Comparison of ENCODE assay signal across 1 cellular context in the genomic region with DNA sequence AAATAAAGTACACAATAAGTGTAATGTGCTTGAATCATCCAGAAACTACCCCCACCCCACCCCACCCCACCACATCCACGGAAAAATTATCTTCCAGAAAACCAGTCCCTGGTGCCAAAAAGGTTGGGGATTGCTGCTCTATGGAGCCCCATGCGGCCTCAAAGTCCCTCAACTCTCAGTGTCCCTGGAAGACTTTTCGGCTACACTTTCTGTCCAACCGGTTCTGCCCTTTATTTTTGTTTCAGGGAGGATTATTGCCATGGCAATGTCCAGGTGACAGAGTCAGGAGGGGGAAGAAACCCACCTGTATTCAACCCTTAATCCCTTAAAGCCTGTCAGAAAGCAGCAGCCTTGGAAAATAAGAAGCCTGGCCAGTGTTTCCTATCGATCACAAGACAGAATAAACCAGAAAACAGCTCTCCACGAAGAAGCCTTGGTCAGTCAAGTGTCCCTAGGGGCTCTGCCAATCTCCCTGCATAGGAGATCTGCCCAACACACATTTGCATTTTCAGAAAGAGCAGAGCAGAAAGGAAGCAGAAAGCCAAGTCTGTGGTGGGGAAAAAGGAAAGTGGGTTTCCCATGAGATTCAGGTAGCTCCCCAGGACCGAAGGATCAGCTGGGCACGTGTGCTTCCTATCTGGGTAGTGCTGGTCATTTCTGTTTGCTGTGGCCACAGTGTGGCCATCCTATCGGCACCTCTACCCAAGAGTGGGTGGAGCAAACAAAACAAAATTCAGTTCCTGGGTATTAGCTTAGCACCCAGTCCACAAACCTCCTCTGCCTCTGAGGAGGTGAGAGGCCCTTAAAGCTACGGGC.
A peak's percentile ranks its signal among the peaks of the same experiment; 100 is the strongest.
TF ChIP-seq lines count a peak whose summit lies in the region.

No MANE protein-coding gene starts in this region.

TF ChIP-seq in GM12878, 131 proteins besides CTCF, POLR2A, EP300 and RAD21 (continued from another document and continues in another):
- TF ChIP-seq MYB (IDR thresholded peaks at IDR 0.05; ENCODE audit: borderline replicate concordance, low read depth, low read length) (no peak), BRCA1 (IDR thresholded peaks at IDR 0.05; ENCODE audit: low read depth, low read length) (no peak), ZBTB33 (IDR thresholded peaks at IDR 0.05) (no peak), STAT3 (IDR thresholded peaks at IDR 0.05; ENCODE audit: low read depth, low read length) (no peak), ATF3 (IDR thresholded peaks at IDR 0.05; ENCODE audit: borderline replicate concordance, extremely low read depth, low read depth, low read length) (no peak), SIN3A (IDR thresholded peaks at IDR 0.05; ENCODE audit: low read depth, low read length) (no peak), CREM (IDR thresholded peaks at IDR 0.05; ENCODE audit: low read depth) (no peak), NFYA (IDR thresholded peaks at IDR 0.05; ENCODE audit: borderline replicate concordance, low read depth, low read length) (no peak), MYC (IDR thresholded peaks at IDR 0.05; ENCODE audit: insufficient read depth, insufficient read length, insufficient replicate concordance, low read length, severe bottlenecking) (no peak), PKNOX1 (IDR thresholded peaks at IDR 0.05) (peak; percentile 67), FOXK2 (IDR thresholded peaks at IDR 0.05) (no peak), RAD51 (IDR thresholded peaks at IDR 0.05) (peak; percentile 50; the same call in 1 of the 2 replicates), NR2C1 (IDR thresholded peaks at IDR 0.05) (0 out of 2 replicates have a peak, but pooled peaks have one; percentile 3), MEF2B (IDR thresholded peaks at IDR 0.05; ENCODE audit: partially characterized antibody, poor library complexity, severe bottlenecking) (peak; percentile 95), POLR2AphosphoS2 (IDR thresholded peaks at IDR 0.05; ENCODE audit: low read depth, low read length) (no peak), ETV6 (conservative IDR thresholded peaks at IDR 0.05 in 1 of 2, IDR thresholded peaks at IDR 0.05 in 1 of 2; ENCODE audit: borderline replicate concordance in 1 of 2, low read depth in 1 of 2) (no peak), RUNX3 (IDR thresholded peaks at IDR 0.05; ENCODE audit: low read length) (peak; percentile 46; the same call in 1 of the 2 replicates), SUZ12 (IDR thresholded peaks at IDR 0.05; ENCODE audit: unreplicated experiment) (no peak), BHLHE40 (IDR thresholded peaks at IDR 0.05; ENCODE audit: borderline replicate concordance in 1 of 2, low read depth in 2 of 2, low read length in 1 of 2) (peak; percentile 94 to 95), USF1 (IDR thresholded peaks at IDR 0.05; ENCODE audit: borderline replicate concordance, extremely low read length, insufficient read depth, low read depth, low read length) (no peak), ZBED1 (IDR thresholded peaks at IDR 0.05; ENCODE audit: borderline replicate concordance) (no peak), YY1 (IDR thresholded peaks at IDR 0.05; ENCODE audit: low read depth, low read length) (no peak), IKZF1 (conservative IDR thresholded peaks at IDR 0.05) (peak; percentile 86), CUX1 (IDR thresholded peaks at IDR 0.05; ENCODE audit: insufficient replicate concordance, low read depth, low read length) (peak; percentile 60), ZBTB11 (CRISPR knock-in tag; IDR thresholded peaks at IDR 0.05) (no peak), SIX5 (IDR thresholded peaks at IDR 0.05; ENCODE audit: low read depth, low read length, severe bottlenecking) (no peak), SREBF2 (IDR thresholded peaks at IDR 0.05; ENCODE audit: low read length) (no peak), MTA2 (IDR thresholded peaks at IDR 0.05; ENCODE audit: low read depth) (peak; percentile 42), PML (IDR thresholded peaks at IDR 0.05; ENCODE audit: low read length) (no peak), CEBPB (IDR thresholded peaks at IDR 0.05; ENCODE audit: borderline replicate concordance in 1 of 2, low read depth in 2 of 2, low read length in 2 of 2) (no peak), MXI1 (IDR thresholded peaks at IDR 0.05; ENCODE audit: low read depth, low read length) (0 out of 2 replicates have a peak, but pooled peaks have one; percentile 31), SMC3 (IDR thresholded peaks at IDR 0.05; ENCODE audit: borderline replicate concordance, low read length) (no peak), BMI1 (IDR thresholded peaks at IDR 0.05; ENCODE audit: borderline replicate concordance) (no peak), KDM1A (IDR thresholded peaks at IDR 0.05; ENCODE audit: borderline replicate concordance) (no peak), HCFC1 (IDR thresholded peaks at IDR 0.05; ENCODE audit: low read length) (no peak), EED (IDR thresholded peaks at IDR 0.05; ENCODE audit: low read depth) (peak; percentile 32; the same call in 1 of the 2 replicates), LARP7 (IDR thresholded peaks at IDR 0.05) (no peak)
- TF ChIP-seq, protein P1, sequence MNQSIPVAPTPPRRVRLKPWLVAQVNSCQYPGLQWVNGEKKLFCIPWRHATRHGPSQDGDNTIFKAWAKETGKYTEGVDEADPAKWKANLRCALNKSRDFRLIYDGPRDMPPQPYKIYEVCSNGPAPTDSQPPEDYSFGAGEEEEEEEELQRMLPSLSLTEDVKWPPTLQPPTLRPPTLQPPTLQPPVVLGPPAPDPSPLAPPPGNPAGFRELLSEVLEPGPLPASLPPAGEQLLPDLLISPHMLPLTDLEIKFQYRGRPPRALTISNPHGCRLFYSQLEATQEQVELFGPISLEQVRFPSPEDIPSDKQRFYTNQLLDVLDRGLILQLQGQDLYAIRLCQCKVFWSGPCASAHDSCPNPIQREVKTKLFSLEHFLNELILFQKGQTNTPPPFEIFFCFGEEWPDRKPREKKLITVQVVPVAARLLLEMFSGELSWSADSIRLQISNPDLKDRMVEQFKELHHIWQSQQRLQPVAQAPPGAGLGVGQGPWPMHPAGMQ (IDR thresholded peaks at IDR 0.05; ENCODE audit: borderline replicate concordance): no peak
- TF ChIP-seq, protein P2, sequence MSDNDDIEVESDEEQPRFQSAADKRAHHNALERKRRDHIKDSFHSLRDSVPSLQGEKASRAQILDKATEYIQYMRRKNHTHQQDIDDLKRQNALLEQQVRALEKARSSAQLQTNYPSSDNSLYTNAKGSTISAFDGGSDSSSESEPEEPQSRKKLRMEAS (IDR thresholded peaks at IDR 0.05; ENCODE audit: low read depth, low read length): no peak
